In genomic region chr16:70715860-70716357, GRCh38 we compare ENCODE assay signal across 11 cellular contexts. TPM values are rescaled to one million over a fixed set of nuclear protein-coding genes. Genes with fewer than 3 reads are reported as not detected.
DNase-seq lines count a peak whose midpoint lies in the region; ATAC-seq and TF ChIP-seq lines count a peak whose summit lies in the region.
"Had no signal": no experiment of that assay in that cellular context is flagged by ENCODE, and none has a peak within 500 bp of the region (broad histone marks: within the 10 kb centered on the region; RNA-seq: fewer than 3 reads in every experiment).

No MANE protein-coding gene starts in this region.

- no peaks in the 10 kb centered on the region for H4K20me1 ChIP-seq in fibroblast of lung (ENCODE audit: control insufficient read depth, extremely low read depth, insufficient read depth, low read length)

- peak overlapping the region; percentile 21 for H2BK12ac ChIP-seq in trophoblast cell (ENCODE audit: low read length)

- H3K4me1 ChIP-seq in SJCRH30, result peaks cover 40% of the 10 kb centered on the region
- H3K4me1 ChIP-seq in fibroblast of lung (ENCODE audit: control insufficient read depth, extremely low read depth, insufficient read depth, low read length), result peaks cover 27% of the 10 kb centered on the region
- H3K4me1 ChIP-seq in trophoblast cell (ENCODE audit: control insufficient read depth in 1 of 2, insufficient read depth in 2 of 2, low read length in 2 of 2), result peaks cover 52 to 54% of the 10 kb centered on the region in 2 experiments
- H3K4me1 ChIP-seq in naive thymus-derived CD4-positive, alpha-beta T cell (ENCODE audit: control insufficient read depth in 2 of 2, insufficient read depth in 2 of 2, low read length in 2 of 2), result no peaks in the 10 kb centered on the region

- H3K9me3 Mint-ChIP-seq in naive thymus-derived CD4-positive, alpha-beta T cell, result no peaks in the 10 kb centered on the region
- H3K9me3 Mint-ChIP-seq in endothelial cell (ENCODE audit: unreplicated experiment), result peaks cover 7% of the 10 kb centered on the region
- H3K9me3 Mint-ChIP-seq: natural killer cell had no signal

- H3K27ac ChIP-seq in SJCRH30 (peak overlapping the region; percentile 59), fibroblast of lung (ENCODE audit: insufficient read depth, low read length) (peak overlapping the region; percentile 97), trophoblast cell (ENCODE audit: low read depth, low read length) (no peak overlapping the region)
- H3K27ac ChIP-seq in naive thymus-derived CD4-positive, alpha-beta T cell (ENCODE audit: low read depth, low read length), result no peak overlapping the region

- H3K4me1 Mint-ChIP-seq in naive thymus-derived CD4-positive, alpha-beta T cell, result peaks cover 0 to 5% (median under 1%) of the 10 kb centered on the region in 7 donors
- peaks cover 40% of the 10 kb centered on the region for H3K4me1 Mint-ChIP-seq in endothelial cell (ENCODE audit: unreplicated experiment)

- H3K9me3 ChIP-seq in SJCRH30 (replicated peaks) (no peaks in the 10 kb centered on the region), fibroblast of lung (ENCODE audit: control insufficient read depth, insufficient read depth, low read depth, low read length) (no peaks in the 10 kb centered on the region), trophoblast cell (ENCODE audit: insufficient read depth, low read depth, low read length) (no peaks in the 10 kb centered on the region)
- H3K9me3 ChIP-seq in naive thymus-derived CD4-positive, alpha-beta T cell (ENCODE audit: control insufficient read depth in 2 of 3, low read length in 3 of 3), result no peaks in the 10 kb centered on the region

- H2BK5ac ChIP-seq in trophoblast cell (ENCODE audit: low read depth, low read length, poor library complexity), result peak overlapping the region; percentile 2

- H3K4me2 ChIP-seq in fibroblast of lung (ENCODE audit: extremely low read depth, insufficient read depth, low read length), result peak overlapping the region; percentile 13
- no peak overlapping the region for H3K4me2 ChIP-seq in trophoblast cell (ENCODE audit: low read length)

- POLR2A ChIA-PET in naive thymus-derived CD4-positive, alpha-beta T cell (lab: Charles Lee), result no interaction called here

- no peak overlapping the region for H3K4me3 Mint-ChIP-seq in naive thymus-derived CD4-positive, alpha-beta T cell
- H3K4me3 Mint-ChIP-seq in endothelial cell (ENCODE audit: unreplicated experiment), result no peak overlapping the region
- H3K4me3 Mint-ChIP-seq: natural killer cell had no signal

- H3K79me2 ChIP-seq in fibroblast of lung (ENCODE audit: control insufficient read depth, insufficient read depth, low read length) (no peaks in the 10 kb centered on the region), trophoblast cell (ENCODE audit: control insufficient read depth, insufficient read depth, low read length, poor library complexity) (peaks cover 4% of the 10 kb centered on the region)

- H3K14ac ChIP-seq in trophoblast cell (ENCODE audit: low read length), result peak overlapping the region; percentile 50

- H4K91ac ChIP-seq in trophoblast cell (ENCODE audit: low read depth, low read length), result peak overlapping the region; percentile 36

- H3K4ac ChIP-seq in trophoblast cell (ENCODE audit: low read depth, low read length), result peak overlapping the region; percentile 6

- no peak overlapping the region for H2BK120ac ChIP-seq in trophoblast cell (ENCODE audit: insufficient read depth, low read length, poor library complexity)

- H3K9ac ChIP-seq in fibroblast of lung (ENCODE audit: insufficient read depth, low read length) (no peak overlapping the region), trophoblast cell (ENCODE audit: low read length) (no peak overlapping the region)

- H3K18ac ChIP-seq in trophoblast cell (ENCODE audit: low read length), result peak overlapping the region; percentile 39

- intact Hi-C loops in naive thymus-derived CD4-positive, alpha-beta T cell (cut with micrococcal nuclease), result no loop called here

- H3K23ac ChIP-seq in trophoblast cell (ENCODE audit: low read length), result no peak overlapping the region

- no peak overlapping the region for H4K8ac ChIP-seq in trophoblast cell (ENCODE audit: low read depth, low read length)

- H2AFZ ChIP-seq in fibroblast of lung (ENCODE audit: low read length) (no peak overlapping the region), trophoblast cell (ENCODE audit: insufficient read depth, low read length, poor library complexity) (no peak overlapping the region)

- TF ChIP-seq CTCF in fibroblast of lung (conservative IDR thresholded peaks at IDR 0.05 in 1 of 2, IDR thresholded peaks at IDR 0.05 in 1 of 2; ENCODE audit: low read depth in 1 of 2, low read length in 2 of 2) (no peak), endothelial cell (IDR thresholded peaks at IDR 0.05; ENCODE audit: unreplicated experiment) (no peak)

- peak overlapping the region; percentile 69 for H2AK5ac ChIP-seq in trophoblast cell (ENCODE audit: low read length)

- H3K27ac Mint-ChIP-seq in naive thymus-derived CD4-positive, alpha-beta T cell, result no peak overlapping the region
- no peak overlapping the region for H3K27ac Mint-ChIP-seq in endothelial cell (ENCODE audit: unreplicated experiment)
- H3K27ac Mint-ChIP-seq: natural killer cell had no signal

- H3K27me3 ChIP-seq in SJCRH30 (no peaks in the 10 kb centered on the region), fibroblast of lung (ENCODE audit: control insufficient read depth, insufficient read depth, low read length) (no peaks in the 10 kb centered on the region), trophoblast cell (ENCODE audit: insufficient read depth, low read length) (no peaks in the 10 kb centered on the region)
- H3K27me3 ChIP-seq in naive thymus-derived CD4-positive, alpha-beta T cell (ENCODE audit: control insufficient read depth in 2 of 2, insufficient read depth in 2 of 2, low read length in 2 of 2), result no peaks in the 10 kb centered on the region

- H4K12ac ChIP-seq in trophoblast cell (ENCODE audit: low read depth, low read length), result no peak overlapping the region

- H3K4me3 ChIP-seq in SJCRH30 (peak overlapping the region; percentile 10), fibroblast of lung (replicated peaks in 1 of 4; ENCODE audit: control extremely low read depth in 1 of 4, insufficient read depth in 1 of 4, low read depth in 3 of 4, low read length in 4 of 4) (no peak overlapping the region), trophoblast cell (ENCODE audit: low read depth, low read length) (no peak overlapping the region)
- H3K4me3 ChIP-seq in naive thymus-derived CD4-positive, alpha-beta T cell (ENCODE audit: low read length), result no peak overlapping the region

- ATAC-seq in naive thymus-derived CD4-positive, alpha-beta T cell, result no peak
- ATAC-seq: natural killer cell; stimulated activated naive CD8-positive, alpha-beta T cell treated with anti-CD3 and anti-CD28 coated beads, Interleukin-15, Interleukin-2, amounts not matched to agents 100 U/mL and 50 U/mL, for 24 hours had no signal

- peak; percentile 67 for DNase-seq in DMS 273 treated with DMSO at 0.1 percent for 48 hours (lab: John Stamatoyannopoulos, UW)
- DNase-seq in SJCRH30, result no peak
- peak; percentile 56 to 95 for DNase-seq in fibroblast of lung (ENCODE audit: low read depth in 2 of 2)
- peak in 1 of 2 donors; percentile 17 for DNase-seq in trophoblast cell
- no peak for DNase-seq in naive thymus-derived CD4-positive, alpha-beta T cell
- DNase-seq in NCI-H526 treated with DMSO at 0.1 percent for 48 hours (lab: John Stamatoyannopoulos, UW), result no peak
- no peak for DNase-seq in NCI-H774 (lab: John Stamatoyannopoulos, UW)
- no peak for DNase-seq in endothelial cell (ENCODE audit: low spot score)
- DNase-seq: natural killer cell; stimulated activated naive CD8-positive, alpha-beta T cell treated with anti-CD3 and anti-CD28 coated beads, Interleukin-15, Interleukin-2, amounts not matched to agents 100 U/mL and 50 U/mL, for 24 hours; T-helper 1 cell had no signal

- no CpG with 5 or more reads among the region's 6 CpGs for WGBS in trophoblast cell (ENCODE audit: extremely low coverage, insufficient coverage, insufficient read length)

- H3K79me1 ChIP-seq in trophoblast cell (ENCODE audit: low read length), result peaks cover 35% of the 10 kb centered on the region

- H3K36me3 Mint-ChIP-seq in naive thymus-derived CD4-positive, alpha-beta T cell, result peaks cover 3 to 28% (median 20%) of the 10 kb centered on the region in 5 donors
- peaks cover 19% of the 10 kb centered on the region for H3K36me3 Mint-ChIP-seq in endothelial cell (ENCODE audit: low read depth, unreplicated experiment)

- H3K27me3 Mint-ChIP-seq in naive thymus-derived CD4-positive, alpha-beta T cell, result no peaks in the 10 kb centered on the region
- peaks cover 6% of the 10 kb centered on the region for H3K27me3 Mint-ChIP-seq in endothelial cell (ENCODE audit: unreplicated experiment)

- H3K36me3 ChIP-seq in SJCRH30 (no peaks in the 10 kb centered on the region), fibroblast of lung (ENCODE audit: control insufficient read depth, insufficient read depth, low read length) (no peaks in the 10 kb centered on the region), trophoblast cell (ENCODE audit: control insufficient read depth in 1 of 2, insufficient read depth in 2 of 2, low read length in 2 of 2) (no peaks in the 10 kb centered on the region)
- peaks cover 5 to 40% (median 6%) of the 10 kb centered on the region in 3 experiments for H3K36me3 ChIP-seq in naive thymus-derived CD4-positive, alpha-beta T cell (ENCODE audit: control insufficient read depth in 2 of 3, insufficient read depth in 3 of 3, low read length in 3 of 3)

- CTCF ChIA-PET in naive thymus-derived CD4-positive, alpha-beta T cell (lab: Charles Lee), result no interaction called here

RNA-seq across cellular contexts. Expression of gene MTSS2, which starts 30.1 kb away (rescaled TPM):
- 24.6 and 27.4 TPM in 2 replicates for total RNA-seq in SJCRH30 (2014; rRNA removed; shearing (Covaris generic))
- 81.7 and 126 TPM in 2 replicates for total RNA-seq in fibroblast of lung
- 90.4 and 131 TPM in 2 replicates for polyA plus RNA-seq in fibroblast of lung
- polyA plus RNA-seq in fibroblast of lung (2012), result 128 and 258 TPM in 2 replicates
- polyA minus RNA-seq in fibroblast of lung (ENCODE audit: low replicate concordance), result 86.5 and 259 TPM in 2 replicates
- polyA plus RNA-seq in trophoblast cell (2013), result 164 and 171 TPM in 2 replicates
- total RNA-seq in naive thymus-derived CD4-positive, alpha-beta T cell, result 10 to 100 TPM in 3 of 5 experiments, 1 to 10 TPM in 2; 1.4 to 16.7 (median 11.5) TPM
- not detected for polyA plus RNA-seq in naive thymus-derived CD4-positive, alpha-beta T cell
- total RNA-seq in endothelial cell (ENCODE audit: unreplicated experiment), result 82.6 TPM

Comparison
In these comparisons a context has a peak if more than half of its experiments do, and no peak if none do; other contexts are left out.
1. DNase-seq: peak in DMS 273 treated with DMSO at 0.1 percent for 48 hours (single experiment) and fibroblast of lung (2 of 2); none in SJCRH30 (0 of 2), naive thymus-derived CD4-positive, alpha-beta T cell (0 of 9), NCI-H526 treated with DMSO at 0.1 percent for 48 hours (single experiment), NCI-H774 (single experiment) and endothelial cell (single experiment).
2. H3K27ac ChIP-seq: peak in SJCRH30 (single experiment) and fibroblast of lung (single experiment); none in trophoblast cell (single experiment) and naive thymus-derived CD4-positive, alpha-beta T cell (single experiment).